ENCODE assay signal across 10 cellular contexts in genomic region chr20:45016089-45016641, GRCh38. TPM values are rescaled to one million over a fixed set of nuclear protein-coding genes. Genes with fewer than 3 reads are reported as not detected.
DNase-seq lines count a peak whose midpoint lies in the region; ATAC-seq and TF ChIP-seq lines count a peak whose summit lies in the region.
"Had no signal": no experiment of that assay in that cellular context is flagged by ENCODE, and none has a peak within 500 bp of the region (broad histone marks: within the 10 kb centered on the region; RNA-seq: fewer than 3 reads in every experiment).

No MANE protein-coding gene starts in this region.

- no peak for ATAC-seq in effector memory CD8-positive, alpha-beta T cell (replicated peaks)
- no peak for ATAC-seq in upper lobe of right lung
- ATAC-seq: PC-3 had no signal

- no peaks in the 10 kb centered on the region for H3K9me3 Mint-ChIP-seq in effector memory CD8-positive, alpha-beta T cell
- no peaks in the 10 kb centered on the region for H3K9me3 Mint-ChIP-seq in progenitor cell of endocrine pancreas (ENCODE audit: low read depth)
- H3K9me3 Mint-ChIP-seq: neural crest cell had no signal

- H3K27me3 Mint-ChIP-seq in effector memory CD8-positive, alpha-beta T cell, result no peaks in the 10 kb centered on the region
- H3K27me3 Mint-ChIP-seq in progenitor cell of endocrine pancreas, result no peaks in the 10 kb centered on the region

- H3K4me3 ChIP-seq in upper lobe of right lung, result no peak overlapping the region

- H3K36me3 Mint-ChIP-seq in effector memory CD8-positive, alpha-beta T cell (ENCODE audit: insufficient read depth), result peaks cover 72% of the 10 kb centered on the region
- peaks cover 6% of the 10 kb centered on the region for H3K36me3 Mint-ChIP-seq in progenitor cell of endocrine pancreas (ENCODE audit: insufficient read depth)

- H3K27ac ChIP-seq in upper lobe of right lung, result no peak overlapping the region

- no peak for TF ChIP-seq CTCF in progenitor cell of endocrine pancreas (IDR thresholded peaks at IDR 0.05; ENCODE audit: unreplicated experiment)
- TF ChIP-seq CTCF in GM20000 (IDR thresholded peaks at IDR 0.05; ENCODE audit: extremely low read depth, missing control alignments), result no peak
- TF ChIP-seq CTCF in upper lobe of right lung (IDR thresholded peaks at IDR 0.05), result no peak

- H3K36me3 ChIP-seq in upper lobe of right lung, result peaks cover 65% of the 10 kb centered on the region

- intact Hi-C loops in upper lobe of right lung (cut with DNase I), result no loop called here

- no peak overlapping the region for H3K4me3 Mint-ChIP-seq in effector memory CD8-positive, alpha-beta T cell
- H3K4me3 Mint-ChIP-seq in progenitor cell of endocrine pancreas (ENCODE audit: low read depth), result no peak overlapping the region
- H3K4me3 Mint-ChIP-seq: neural crest cell had no signal

- H3K4me1 ChIP-seq in upper lobe of right lung, result peaks cover 5% of the 10 kb centered on the region

- H3K27ac Mint-ChIP-seq in effector memory CD8-positive, alpha-beta T cell, result peak overlapping the region; percentile 14 to 82
- peak overlapping the region; percentile 81 for H3K27ac Mint-ChIP-seq in progenitor cell of endocrine pancreas

- H3K27me3 ChIP-seq in upper lobe of right lung, result no peaks in the 10 kb centered on the region

- H3K4me1 Mint-ChIP-seq in effector memory CD8-positive, alpha-beta T cell (ENCODE audit: low read depth in 2 of 2), result peaks cover 29 to 62% of the 10 kb centered on the region in 2 donors
- H3K4me1 Mint-ChIP-seq in progenitor cell of endocrine pancreas (ENCODE audit: low read depth), result peaks cover 20% of the 10 kb centered on the region

- DNase-seq in GM03348 (ENCODE audit: low spot score) (peak; percentile 12), OCI-M1 (lab: John Stamatoyannopoulos, UW) (peak; percentile 14), progenitor cell of endocrine pancreas (ENCODE audit: low spot score, unreplicated experiment) (no peak), HPDE6-E6E7 (ENCODE audit: extremely low spot score) (no peak), GM20000 (ENCODE audit: low spot score) (no peak), upper lobe of right lung (no peak)
- DNase-seq in effector memory CD8-positive, alpha-beta T cell, result no peak
- DNase-seq: PC-3; stimulated activated naive CD4-positive, alpha-beta T cell treated with Interleukin-2 at 50 U/mL for 16 hours had no signal

- no peaks in the 10 kb centered on the region for H3K9me3 ChIP-seq in upper lobe of right lung

RNA-seq across cellular contexts. Expression of gene STK4, which starts 49.9 kb away (rescaled TPM):
- total RNA-seq in progenitor cell of endocrine pancreas (36.3 and 37.4 TPM in 2 replicates), upper lobe of right lung (52.6 TPM)

RNA-seq across cellular contexts. Expression of gene TOMM34, which starts 56.0 kb away (rescaled TPM):
- total RNA-seq in progenitor cell of endocrine pancreas (40.1 and 40.9 TPM in 2 replicates), upper lobe of right lung (16.0 TPM)

Comparison
In these comparisons a context has a peak if more than half of its experiments do, and no peak if none do; other contexts are left out.
1. DNase-seq: peak in GM03348 (single experiment) and OCI-M1 (single experiment); none in effector memory CD8-positive, alpha-beta T cell (0 of 3), progenitor cell of endocrine pancreas (single experiment), HPDE6-E6E7 (single experiment), GM20000 (single experiment) and upper lobe of right lung (single experiment).